Comparison of ENCODE assay signal across 8 cellular contexts in the genomic region with DNA sequence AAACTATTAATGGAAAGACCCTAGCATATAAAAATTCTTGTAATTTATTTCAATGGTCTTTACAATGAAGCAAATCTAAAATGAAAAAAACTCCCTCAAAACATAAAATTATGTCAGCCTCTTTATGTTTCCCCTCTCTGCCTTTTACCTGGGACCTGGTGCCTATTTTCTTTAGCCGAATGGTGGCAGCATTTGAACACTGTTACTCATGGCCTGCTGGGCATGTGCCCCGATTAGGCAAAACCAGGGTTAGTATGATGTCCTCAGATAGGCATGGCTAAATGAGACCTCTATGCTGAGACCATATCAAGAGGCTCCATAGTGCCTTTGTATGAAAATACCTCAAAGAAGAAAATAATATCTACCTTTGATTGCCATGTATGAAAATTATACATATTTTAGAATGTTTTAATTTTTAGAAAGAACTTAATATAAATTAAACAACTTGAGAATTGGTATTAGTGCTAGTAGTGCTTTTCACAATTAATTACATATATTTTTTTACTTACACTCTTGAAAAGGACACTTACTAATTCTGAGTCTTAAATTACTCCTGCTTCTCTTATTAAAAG.
DNase-seq lines count a peak whose midpoint lies in the region; ATAC-seq and TF ChIP-seq lines count a peak whose summit lies in the region.

No MANE protein-coding gene starts in this region.

- no peak overlapping the region for H3K4me3 Mint-ChIP-seq in stimulated activated naive B cell treated with anti-CD40 and anti-IgM and Interleukin-4, amounts not matched to agents 10 μg/mL and 1 μg/mL and 100 μg/mL, for 72 hours

- peak; percentile 82 for ATAC-seq in HG03378 (IDR thresholded peaks at IDR 0.05; ENCODE audit: unreplicated experiment)
- ATAC-seq in stimulated activated naive B cell treated with anti-CD40 and anti-IgM and Interleukin-4, amounts not matched to agents 10 μg/mL and 1 μg/mL and 100 μg/mL, for 72 hours (replicated peaks), result peak; percentile 33 to 57
- no peak for ATAC-seq in GM19397 (IDR thresholded peaks at IDR 0.05; ENCODE audit: unreplicated experiment)

- H3K9me3 Mint-ChIP-seq in stimulated activated naive B cell treated with anti-CD40 and anti-IgM and Interleukin-4, amounts not matched to agents 10 μg/mL and 1 μg/mL and 100 μg/mL, for 72 hours, result no peaks in the 10 kb centered on the region

- H3K27me3 Mint-ChIP-seq in stimulated activated naive B cell treated with anti-CD40 and anti-IgM and Interleukin-4, amounts not matched to agents 10 μg/mL and 1 μg/mL and 100 μg/mL, for 72 hours, result peaks cover 15 to 54% of the 10 kb centered on the region in 2 donors

- DNase-seq in AG10803 (ENCODE audit: low read depth) (peak; percentile 35), NCI-H82 treated with DMSO at 0.1 percent for 48 hours (lab: John Stamatoyannopoulos, UW; ENCODE audit: unreplicated experiment) (peak; percentile 23), ecto neural progenitor cell (ENCODE audit: low spot score) (peak; percentile 50), T-helper 1 cell (no peak)
- DNase-seq in stimulated activated naive B cell treated with anti-CD40 and anti-IgM and Interleukin-4, amounts not matched to agents 10 μg/mL and 1 μg/mL and 100 μg/mL, for 72 hours, result no peak

- no peaks in the 10 kb centered on the region for H3K4me1 Mint-ChIP-seq in stimulated activated naive B cell treated with anti-CD40 and anti-IgM and Interleukin-4, amounts not matched to agents 10 μg/mL and 1 μg/mL and 100 μg/mL, for 72 hours

- no peak overlapping the region for H3K27ac Mint-ChIP-seq in stimulated activated naive B cell treated with anti-CD40 and anti-IgM and Interleukin-4, amounts not matched to agents 10 μg/mL and 1 μg/mL and 100 μg/mL, for 72 hours

- peak; percentile 53 for TF ChIP-seq CTCF in AG10803 (conservative IDR thresholded peaks at IDR 0.05; ENCODE audit: low read length)
- peak; percentile 49 for TF ChIP-seq CTCF in GM12873 (IDR thresholded peaks at IDR 0.05; ENCODE audit: insufficient read depth, low read depth, low read length, missing control alignments)

- no peak overlapping the region for H3K4me3 ChIP-seq in AG10803 (ENCODE audit: low read length)

- H3K36me3 Mint-ChIP-seq in stimulated activated naive B cell treated with anti-CD40 and anti-IgM and Interleukin-4, amounts not matched to agents 10 μg/mL and 1 μg/mL and 100 μg/mL, for 72 hours, result no peaks in the 10 kb centered on the region

Comparison
In these comparisons a context has a peak if more than half of its experiments do, and no peak if none do; other contexts are left out.
1. DNase-seq: peak in AG10803 (single experiment), NCI-H82 treated with DMSO at 0.1 percent for 48 hours (single experiment) and ecto neural progenitor cell (single experiment); none in stimulated activated naive B cell treated with anti-CD40 and anti-IgM and Interleukin-4, amounts not matched to agents 10 μg/mL and 1 μg/mL and 100 μg/mL, for 72 hours (single experiment) and T-helper 1 cell (0 of 5).